In genomic region chrX:153935326-153935851, GRCh38 we compare ENCODE assay signal across 9 cellular contexts. TPM values are rescaled to one million over a fixed set of nuclear protein-coding genes. Genes with fewer than 3 reads are reported as not detected.
A peak's percentile ranks its signal among the peaks of the same experiment; 100 is the strongest.
DNase-seq lines count a peak whose midpoint lies in the region; ATAC-seq and TF ChIP-seq lines count a peak whose summit lies in the region.
"Had no signal": no experiment of that assay in that cellular context is flagged by ENCODE, and none has a peak within 500 bp of the region (broad histone marks: within the 10 kb centered on the region; RNA-seq: fewer than 3 reads in every experiment).

No MANE protein-coding gene starts in this region.

- H3K4me3 Mint-ChIP-seq in stimulated activated naive B cell treated with anti-CD40 and anti-IgM and Interleukin-4, amounts not matched to agents 10 μg/mL and 1 μg/mL and 100 μg/mL, for 72 hours = peak overlapping the region; percentile 56 to 72

- TF ChIP-seq CTCF in AG04449 (IDR thresholded peaks at IDR 0.05; ENCODE audit: insufficient read depth, low read length, missing control alignments) = no peak
- TF ChIP-seq CTCF in RWPE1 (conservative IDR thresholded peaks at IDR 0.05; ENCODE audit: low read depth) = no peak
- TF ChIP-seq CTCF in foreskin keratinocyte (conservative IDR thresholded peaks at IDR 0.05) = no peak

- H3K36me3 Mint-ChIP-seq in stimulated activated naive B cell treated with anti-CD40 and anti-IgM and Interleukin-4, amounts not matched to agents 10 μg/mL and 1 μg/mL and 100 μg/mL, for 72 hours = peaks cover 17 to 27% of the 10 kb centered on the region in 2 donors

- H3K27me3 Mint-ChIP-seq in stimulated activated naive B cell treated with anti-CD40 and anti-IgM and Interleukin-4, amounts not matched to agents 10 μg/mL and 1 μg/mL and 100 μg/mL, for 72 hours = no peaks in the 10 kb centered on the region

- ATAC-seq in GM19438 (IDR thresholded peaks at IDR 0.05; ENCODE audit: low read depth, unreplicated experiment) (peak; percentile 13), foreskin keratinocyte (peak; percentile 13), GM18858 (IDR thresholded peaks at IDR 0.05; ENCODE audit: unreplicated experiment) (no peak)
- ATAC-seq in stimulated activated naive B cell treated with anti-CD40 and anti-IgM and Interleukin-4, amounts not matched to agents 10 μg/mL and 1 μg/mL and 100 μg/mL, for 72 hours (replicated peaks) = no peak

- peak overlapping the region; percentile 79 for H3K27ac Mint-ChIP-seq in stimulated activated naive B cell treated with anti-CD40 and anti-IgM and Interleukin-4, amounts not matched to agents 10 μg/mL and 1 μg/mL and 100 μg/mL, for 72 hours

- H3K4me3 ChIP-seq in AG04449 (ENCODE audit: low read depth, low read length) = peak overlapping the region; percentile 49

- H3K27me3 ChIP-seq in foreskin keratinocyte = no peaks in the 10 kb centered on the region

- POLR2A ChIA-PET in AG04449 (lab: Yijun Ruan, JAX) = interaction anchor here (2.1 kb wide), 1 partner anchor 141 kb away, joined by 8 read pairs; the partner anchor contains the start of genes IDH3G and SSR4
- POLR2A ChIA-PET in RWPE1 (lab: Yijun Ruan, JAX; ENCODE audit: low non-redundant PET) = interaction anchor here (0.8 kb wide), 1 partner anchor 12 kb away, joined by 3 read pairs; no protein-coding TSS in a partner anchor

- peak overlapping the region; percentile 66 for H3K27ac ChIP-seq in RWPE1
- H3K27ac ChIP-seq in foreskin keratinocyte = no peak overlapping the region

- DNase-seq in AG04449 (ENCODE audit: low read depth, low spot score) = no peak
- no peak for DNase-seq in RWPE1 (ENCODE audit: low spot score)
- no peak for DNase-seq in foreskin keratinocyte
- no peak for DNase-seq in stimulated activated naive B cell treated with anti-CD40 and anti-IgM and Interleukin-4, amounts not matched to agents 10 μg/mL and 1 μg/mL and 100 μg/mL, for 72 hours
- no peak for DNase-seq in inferior parietal cortex (ENCODE audit: extremely low spot score)
- DNase-seq in dermis blood vessel endothelial cell = no peak

- H3K4me1 Mint-ChIP-seq in stimulated activated naive B cell treated with anti-CD40 and anti-IgM and Interleukin-4, amounts not matched to agents 10 μg/mL and 1 μg/mL and 100 μg/mL, for 72 hours = peaks cover 27 to 34% of the 10 kb centered on the region in 2 donors

- CTCF ChIA-PET in AG04449 (lab: Yijun Ruan, JAX) = interaction anchor here (0.8 to 4.8 kb wide), 4 partner anchors 11 to 15 kb away, joined by 3 to 53 read pairs (median 14); no protein-coding TSS in a partner anchor
- CTCF ChIA-PET in RWPE1 (lab: Yijun Ruan, JAX) = no interaction called here

- H3K9me3 Mint-ChIP-seq in stimulated activated naive B cell treated with anti-CD40 and anti-IgM and Interleukin-4, amounts not matched to agents 10 μg/mL and 1 μg/mL and 100 μg/mL, for 72 hours = no peaks in the 10 kb centered on the region

- no peaks in the 10 kb centered on the region for H3K4me1 ChIP-seq in foreskin keratinocyte

RNA-seq across cellular contexts. Expression of gene NAA10, which starts 0.6 kb away (rescaled TPM):
- total RNA-seq in foreskin keratinocyte (102 and 106 TPM in 2 replicates), dermis blood vessel endothelial cell (70.6 and 88.2 TPM in 2 replicates)
- 227 and 235 TPM in 2 replicates for polyA plus RNA-seq in foreskin keratinocyte

RNA-seq across cellular contexts. Expression of gene RENBP, which starts 9.1 kb away (rescaled TPM):
- total RNA-seq in foreskin keratinocyte = 0.14 and 0.20 TPM in 2 replicates
- 0.19 and 0.36 TPM in 2 replicates for polyA plus RNA-seq in foreskin keratinocyte
- total RNA-seq in dermis blood vessel endothelial cell = 12.1 and 27.4 TPM in 2 replicates

RNA-seq across cellular contexts. Expression of gene ARHGAP4, which starts 9.3 kb away (rescaled TPM):
- total RNA-seq in foreskin keratinocyte = 1.4 and 2.8 TPM in 2 replicates
- 1.8 and 2.1 TPM in 2 replicates for polyA plus RNA-seq in foreskin keratinocyte
- total RNA-seq in dermis blood vessel endothelial cell = 16.0 and 27.2 TPM in 2 replicates

RNA-seq across cellular contexts. Expression of gene AVPR2, which starts 30.9 kb away (rescaled TPM):
- total RNA-seq in foreskin keratinocyte = not detected in 2 replicates
- not detected in 2 replicates for polyA plus RNA-seq in foreskin keratinocyte
- 4.7 and 6.3 TPM in 2 replicates for total RNA-seq in dermis blood vessel endothelial cell
- total RNA-seq: mononuclear cell had no signal

RNA-seq across cellular contexts. Expression of gene HCFC1, which starts 36.2 kb away (rescaled TPM):
- total RNA-seq in foreskin keratinocyte (42.9 and 46.0 TPM in 2 replicates), dermis blood vessel endothelial cell (15.3 and 48.9 TPM in 2 replicates)
- 22.0 and 23.2 TPM in 2 replicates for polyA plus RNA-seq in foreskin keratinocyte

Comparison
In these comparisons a context has a peak if more than half of its experiments do, and no peak if none do; other contexts are left out.
1. ATAC-seq: peak in GM19438 (single experiment) and foreskin keratinocyte (single experiment); none in stimulated activated naive B cell treated with anti-CD40 and anti-IgM and Interleukin-4, amounts not matched to agents 10 μg/mL and 1 μg/mL and 100 μg/mL, for 72 hours (0 of 2) and GM18858 (single experiment).
2. RNA of gene RENBP, which starts 9.1 kb away (total RNA-seq): 12.1 to 27.4 TPM in dermis blood vessel endothelial cell; 0.14 to 0.20 TPM in foreskin keratinocyte; every median in the first group is over 10 times any median in the second.